18 cellular contexts compared by ENCODE assay signal in genomic region chr11:16081756-16082531, GRCh38.
DNase-seq lines count a peak whose midpoint lies in the region; ATAC-seq, FAIRE-seq and TF ChIP-seq lines count a peak whose summit lies in the region.
"Had no signal": no experiment of that assay in that cellular context is flagged by ENCODE, and none has a peak within 500 bp of the region (broad histone marks: within the 10 kb centered on the region; RNA-seq: fewer than 3 reads in every experiment).

No MANE protein-coding gene starts in this region.

- intact Hi-C loops in HepG2 (cut with micrococcal nuclease; ENCODE audit: unreplicated experiment) = no loop called here
- intact Hi-C loops in right lobe of liver (cut with DNase I) = no loop called here

- H3K27ac ChIP-seq in HepG2 (ENCODE audit: extremely low read length, insufficient read depth, low read length) (no peak overlapping the region), right lobe of liver (no peak overlapping the region)
- H3K27ac ChIP-seq: lower lobe of right lung, transverse colon had no signal

- H3K9me3 ChIP-seq in HepG2 (ENCODE audit: low read length) = no peaks in the 10 kb centered on the region
- H3K9me3 ChIP-seq in right lobe of liver = no peaks in the 10 kb centered on the region
- H3K9me3 ChIP-seq: lower lobe of right lung, transverse colon had no signal

- no peaks in the 10 kb centered on the region for H4K20me1 ChIP-seq in HepG2 (ENCODE audit: insufficient read depth, low read length)

- CTCF ChIA-PET in HepG2 (lab: Yijun Ruan, JAX; ENCODE audit: low intra/inter-chr PET ratio, low total read pairs) = no interaction called here

- FAIRE-seq in HepG2 (lab: Jason Lieb, UNC) = no peak
- FAIRE-seq: bronchial epithelial cell, GM19239, RCC 7860 had no signal

- DNase-seq in HepG2 (ENCODE audit: low spot score) = no peak
- no peak for DNase-seq in right lobe of liver
- DNase-seq in NCI-H748 treated with DMSO at 0.1 percent for 48 hours (lab: John Stamatoyannopoulos, UW) = peak; percentile 60
- DNase-seq in globus pallidus (ENCODE audit: low spot score) = peak; percentile 6
- DNase-seq in left lobe of liver (ENCODE audit: low spot score) = no peak
- DNase-seq in DMS153 treated with DMSO at 0.1 percent for 48 hours (lab: John Stamatoyannopoulos, UW; ENCODE audit: unreplicated experiment) = no peak
- DNase-seq in GM13977 (ENCODE audit: low spot score) = no peak
- DNase-seq: effector CD8-positive, alpha-beta T cell; lower lobe of right lung; NCI-H510A; T-helper 17 cell; transverse colon had no signal

- TF ChIP-seq RAD21 in HepG2 (CRISPR knock-in tag; IDR thresholded peaks at IDR 0.05) = no peak

- H3K4me2 ChIP-seq in HepG2 (ENCODE audit: low read depth, low read length) = no peak overlapping the region

- TF ChIP-seq POLR2A in HepG2 (IDR thresholded peaks at IDR 0.05; ENCODE audit: insufficient read depth in 1 of 2, low read depth in 2 of 2, low read length in 2 of 2) (no peak), right lobe of liver (IDR thresholded peaks at IDR 0.05) (no peak)

- ATAC-seq in HepG2 (no peak), right lobe of liver (no peak), left lobe of liver (no peak), HG02884 (IDR thresholded peaks at IDR 0.05; ENCODE audit: unreplicated experiment) (no peak)
- ATAC-seq: activated naive CD4-positive, alpha-beta T cell treated with anti-CD3 and anti-CD28 coated beads, Interleukin-2, amount 50 U/mL, for 72 hours; lower lobe of right lung; stimulated activated effector memory CD8-positive, alpha-beta T cell treated with anti-CD3 and anti-CD28 coated beads, Interleukin-12 subunit alpha, Interleukin-12 subunit beta, amount 100 ng/mL, for 72 hours; T-helper 17 cell had no signal

- H3K4me1 ChIP-seq in HepG2 (ENCODE audit: insufficient read depth, low read length) (peaks cover 14% of the 10 kb centered on the region), right lobe of liver (peaks cover 0 to 5% (median 0%) of the 10 kb centered on the region in 4 donors)
- H3K4me1 ChIP-seq: lower lobe of right lung had no signal

- no peak for TF ChIP-seq CTCF in HepG2 (CRISPR knock-in tag; IDR thresholded peaks at IDR 0.05)
- TF ChIP-seq CTCF in right lobe of liver (IDR thresholded peaks at IDR 0.05) = no peak
- no peak for TF ChIP-seq CTCF in GM13977 (IDR thresholded peaks at IDR 0.05; ENCODE audit: extremely low read depth, insufficient read depth, missing control alignments)

- no peak overlapping the region for H3K9ac ChIP-seq in HepG2 (ENCODE audit: insufficient read depth, low read depth, low read length)

- no peak overlapping the region for H3K4me3 ChIP-seq in HepG2 (replicated peaks in 1 of 3; ENCODE audit: insufficient read depth in 1 of 3, low read depth in 2 of 3, low read length in 3 of 3)
- no peak overlapping the region for H3K4me3 ChIP-seq in right lobe of liver
- H3K4me3 ChIP-seq: lower lobe of right lung, transverse colon had no signal

- TF ChIP-seq EP300 in HepG2 (IDR thresholded peaks at IDR 0.05; ENCODE audit: low read depth in 2 of 2, low read length in 2 of 2) = no peak
- TF ChIP-seq EP300 in HepG2 (CRISPR knock-in tag; IDR thresholded peaks at IDR 0.05; ENCODE audit: borderline replicate concordance) = no peak

- POLR2A ChIA-PET in HepG2 (lab: Yijun Ruan, JAX) = no interaction called here

- in situ Hi-C loops in HepG2 (cut with HindIII; ENCODE audit: extremely low pct_ligation_motif_present, low pct_unique_long_range_greater_than_20kb) = no loop called here
- in situ Hi-C loops in GM13977 (cut with MboI; ENCODE audit: low pct_unique_long_range_greater_than_20kb, low sequenced_read_pairs, unreplicated experiment) = no loop called here

- BruUV-seq in HepG2 (replicated peaks; lab: Mats Ljungman, UMichigan) = no TSS peak

- H3K36me3 ChIP-seq in HepG2 (replicated peaks in 1 of 2; ENCODE audit: control insufficient read depth in 1 of 2, insufficient read depth in 2 of 2, low read length in 2 of 2) (no peaks in the 10 kb centered on the region), right lobe of liver (no peaks in the 10 kb centered on the region)
- H3K36me3 ChIP-seq: lower lobe of right lung, transverse colon had no signal

- WGBS in HepG2 (ENCODE audit: low lambda C conversion rate) = 59% methylated on average over 4 of the region's 4 CpGs
- 66% methylated on average over 4 of the region's 4 CpGs for WGBS in right lobe of liver (ENCODE audit: insufficient coverage, low coverage, low lambda C conversion rate, missing lambda C conversion rate)

- H2AFZ ChIP-seq in HepG2 (ENCODE audit: low read length) = no peak overlapping the region

- H3K27me3 ChIP-seq in HepG2 (ENCODE audit: control insufficient read depth in 1 of 2, insufficient read depth in 2 of 2, low read length in 2 of 2) = no peaks in the 10 kb centered on the region
- no peaks in the 10 kb centered on the region for H3K27me3 ChIP-seq in right lobe of liver
- H3K27me3 ChIP-seq: transverse colon had no signal

- no peaks in the 10 kb centered on the region for H3K79me2 ChIP-seq in HepG2 (ENCODE audit: insufficient read depth, low read length)

TF ChIP-seq in HepG2, 621 proteins besides CTCF, POLR2A, EP300 and RAD21:
- TF ChIP-seq PRDM10 (CRISPR knock-in tag; IDR thresholded peaks at IDR 0.05; ENCODE audit: low read depth) = peak; percentile 49; the same call in 1 of the 2 replicates
- no peak for TF ChIP-seq ZNF746 (CRISPR knock-in tag; IDR thresholded peaks at IDR 0.05)
TF ChIP-seq in HepG2: peak in this region for 1.

Comparison
In these comparisons a context has a peak if more than half of its experiments do, and no peak if none do; other contexts are left out.
1. DNase-seq: peak in NCI-H748 treated with DMSO at 0.1 percent for 48 hours (single experiment) and globus pallidus (single experiment); none in HepG2 (single experiment), right lobe of liver (0 of 3), left lobe of liver (single experiment), DMS153 treated with DMSO at 0.1 percent for 48 hours (single experiment) and GM13977 (single experiment).